1 cellular context compared by ENCODE assay signal in genomic region chr16:17339764-17340541, GRCh38.
A peak's percentile ranks its signal among the peaks of the same experiment; 100 is the strongest.
TF ChIP-seq lines count a peak whose summit lies in the region.

No MANE protein-coding gene starts in this region.

TF ChIP-seq in HCT116, 20 proteins besides CTCF, POLR2A, EP300 and RAD21 (continued from another document):
- no peak for TF ChIP-seq ZBTB33 (IDR thresholded peaks at IDR 0.05; ENCODE audit: extremely low read depth, insufficient replicate concordance, low read length)
- no peak for TF ChIP-seq CEBPB (IDR thresholded peaks at IDR 0.05; ENCODE audit: low read depth)
- no peak for TF ChIP-seq POLR2AphosphoS5 (IDR thresholded peaks at IDR 0.05; ENCODE audit: low read depth, low read length)
- no peak for TF ChIP-seq EZH2phosphoT487 (IDR thresholded peaks at IDR 0.05; ENCODE audit: borderline replicate concordance)
- 0 out of 2 replicates have a peak, but pooled peaks have one; percentile 15 for TF ChIP-seq JUND (IDR thresholded peaks at IDR 0.05)
- TF ChIP-seq MAX (IDR thresholded peaks at IDR 0.05), result no peak
- no peak for TF ChIP-seq SIN3A (IDR thresholded peaks at IDR 0.05; ENCODE audit: low read depth)
- TF ChIP-seq SRF (IDR thresholded peaks at IDR 0.05; ENCODE audit: low read depth), result peak; percentile 56; the same call in 1 of the 2 replicates
- no peak for TF ChIP-seq EGR1 (IDR thresholded peaks at IDR 0.05; ENCODE audit: low read depth)
- no peak for TF ChIP-seq CBX3 (IDR thresholded peaks at IDR 0.05; ENCODE audit: low read depth)
- TF ChIP-seq FOSL1 (IDR thresholded peaks at IDR 0.05; ENCODE audit: low read depth), result no peak
- no peak for TF ChIP-seq ZFX (IDR thresholded peaks at IDR 0.05)
